ENCODE assay signal across 8 cellular contexts in genomic region chr2:23199115-23199918, GRCh38.
DNase-seq lines count a peak whose midpoint lies in the region; ATAC-seq and TF ChIP-seq lines count a peak whose summit lies in the region.

No MANE protein-coding gene starts in this region.

- peak; percentile 46 for ATAC-seq in GM18873 (IDR thresholded peaks at IDR 0.05; ENCODE audit: low FRiP score, unreplicated experiment)
- no peak for ATAC-seq in GM18861 (IDR thresholded peaks at IDR 0.05; ENCODE audit: unreplicated experiment)
- ATAC-seq in GM18870 (IDR thresholded peaks at IDR 0.05; ENCODE audit: unreplicated experiment): no peak
- no peak for ATAC-seq in GM19455 (IDR thresholded peaks at IDR 0.05; ENCODE audit: unreplicated experiment)

- no peaks in the 10 kb centered on the region for H3K9me3 ChIP-seq in BE2C
- peaks cover 0 to 6% (median 0%) of the 10 kb centered on the region in 3 donors for H3K9me3 ChIP-seq in esophagus squamous epithelium
- peaks cover 0 to 1% (median 0%) of the 10 kb centered on the region in 4 donors for H3K9me3 ChIP-seq in sigmoid colon

- H3K27me3 ChIP-seq in BE2C: no peaks in the 10 kb centered on the region
- H3K27me3 ChIP-seq in esophagus squamous epithelium: peaks cover 0 to 3% (median 0%) of the 10 kb centered on the region in 4 donors
- no peaks in the 10 kb centered on the region for H3K27me3 ChIP-seq in sigmoid colon

- TF ChIP-seq POLR2A in esophagus squamous epithelium (IDR thresholded peaks at IDR 0.05): no peak
- no peak for TF ChIP-seq POLR2A in sigmoid colon (IDR thresholded peaks at IDR 0.05)

- WGBS in esophagus squamous epithelium, 2 donors: 54 to 78% methylated on average over 5 to 7 of the region's 7 CpGs
- 88 to 91% methylated on average over 7 of the region's 7 CpGs for WGBS in sigmoid colon, 2 donors

- H3K4me1 ChIP-seq in BE2C (peaks cover 7% of the 10 kb centered on the region), esophagus squamous epithelium (no peaks in the 10 kb centered on the region), sigmoid colon (no peaks in the 10 kb centered on the region)

- intact Hi-C loops in esophagus squamous epithelium (cut with DNase I) (no loop called here), sigmoid colon (cut with DNase I) (no loop called here)

- H3K36me3 ChIP-seq in BE2C (no peaks in the 10 kb centered on the region), esophagus squamous epithelium (no peaks in the 10 kb centered on the region), sigmoid colon (no peaks in the 10 kb centered on the region)

- no peak for TF ChIP-seq EP300 in sigmoid colon (IDR thresholded peaks at IDR 0.05)

- TF ChIP-seq CTCF in BE2C (IDR thresholded peaks at IDR 0.05; ENCODE audit: low read depth, low read length) (peak; percentile 86), esophagus squamous epithelium (IDR thresholded peaks at IDR 0.05) (peak in 5 of 6 experiments; percentile 19 to 57 (median 24)), sigmoid colon (IDR thresholded peaks at IDR 0.05) (peak in 1 of 4 experiments; percentile 10)

- H3K27ac ChIP-seq in esophagus squamous epithelium (no peak overlapping the region), sigmoid colon (no peak overlapping the region)

- H3K4me3 ChIP-seq in BE2C (ENCODE audit: low read depth, low read length) (no peak overlapping the region; the same call in 1 of the 2 replicates), esophagus squamous epithelium (no peak overlapping the region), sigmoid colon (no peak overlapping the region)

- DNase-seq in BE2C (peak; percentile 42), NCI-H345 (lab: John Stamatoyannopoulos, UW) (peak; percentile 76), esophagus squamous epithelium (lab: John Stamatoyannopoulos, UW) (no peak), sigmoid colon (no peak)

Comparison
In these comparisons a context has a peak if more than half of its experiments do, and no peak if none do; other contexts are left out.
1. DNase-seq: peak in BE2C (single experiment) and NCI-H345 (single experiment); none in esophagus squamous epithelium (single experiment) and sigmoid colon (single experiment).